Comparison of ENCODE assay signal across 8 cellular contexts in genomic region chr17:66540131-66540781, GRCh38.
A peak's percentile ranks its signal among the peaks of the same experiment; 100 is the strongest.
DNase-seq lines count a peak whose midpoint lies in the region; FAIRE-seq and TF ChIP-seq lines count a peak whose summit lies in the region.

No MANE protein-coding gene starts in this region.

- POLR2A ChIA-PET in HEK293 (lab: Yijun Ruan, JAX): no interaction called here

- no peaks in the 10 kb centered on the region for H3K9me3 ChIP-seq in HEK293 (ENCODE audit: control insufficient read depth, insufficient read depth, low read depth, low read length)
- no peaks in the 10 kb centered on the region for H3K9me3 ChIP-seq in small intestine (ENCODE audit: control insufficient read depth, low read depth)

- no peak for FAIRE-seq in small intestine (lab: Jason Lieb, UNC)

- DNase-seq in hypothalamus (lab: John Stamatoyannopoulos, UW) (peak in 50 of 51 donors; percentile 54 to 96 (median 82)), small intestine (no peak), NCI-H1694 (lab: John Stamatoyannopoulos, UW) (no peak), KG1 (lab: John Stamatoyannopoulos, UW) (no peak)
- no peak for DNase-seq in activated T-cell treated with anti-CD3 and anti-CD28 coated beads, Interleukin-2, amount 50 U/mL, for 48 hours
- DNase-seq in activated CD4-positive, alpha-beta T cell treated with anti-CD3 and anti-CD28 coated beads, Interleukin-2, amount 50 U/mL, for 48 hours: no peak

- no peak for TF ChIP-seq CTCF in HEK293 (tag by site-specific recombination; IDR thresholded peaks at IDR 0.05)

- WGBS in small intestine, 3 donors: 61 to 86% (median 75%) methylated on average over 17 of the region's 17 CpGs

- CTCF ChIA-PET in HEK293 (lab: Yijun Ruan, JAX): interaction anchor here (3.0 kb wide), 1 partner anchor 26 kb away, joined by 20 read pairs; no protein-coding TSS in a partner anchor

- H3K27ac ChIP-seq in HEK293 (ENCODE audit: extremely low read depth, low read depth, low read length) (no peak overlapping the region; the same call in 1 of the 2 replicates), angular gyrus (ENCODE audit: low read depth, low read length) (peak overlapping the region; percentile 97), small intestine (ENCODE audit: low read depth in 1 of 2, low read length in 1 of 2) (peak overlapping the region; percentile 0 to 47)

- H3K36me3 ChIP-seq in HEK293 (ENCODE audit: control insufficient read depth in 2 of 2, insufficient read depth in 1 of 2, low read length in 2 of 2) (no peaks in the 10 kb centered on the region), small intestine (ENCODE audit: control insufficient read depth in 2 of 2, insufficient read depth in 2 of 2, low read length in 2 of 2) (no peaks in the 10 kb centered on the region)

- H3K27me3 ChIP-seq in small intestine (ENCODE audit: control insufficient read depth in 2 of 2, insufficient read depth in 2 of 2, low read length in 2 of 2): no peaks in the 10 kb centered on the region

- H3K4me3 ChIP-seq in HEK293 (ENCODE audit: low read depth, low read length) (no peak overlapping the region), small intestine (ENCODE audit: low read depth in 1 of 2, low read length in 2 of 2) (no peak overlapping the region)

- H3K4me1 ChIP-seq in HEK293 (ENCODE audit: control insufficient read depth, insufficient read depth, low read length) (peaks cover 17% of the 10 kb centered on the region), small intestine (ENCODE audit: control insufficient read depth in 2 of 2, insufficient read depth in 1 of 2, low read depth in 1 of 2, low read length in 1 of 2) (peaks cover 0 to 3% of the 10 kb centered on the region in 2 donors)

TF ChIP-seq in HEK293, 187 proteins besides CTCF, POLR2A, EP300 and RAD21:
- TF ChIP-seq ZNF2 (tag by site-specific recombination; IDR thresholded peaks at IDR 0.05): no peak
- peak; percentile 23; the same call in 1 of the 2 replicates for TF ChIP-seq ZFHX2 (tag by site-specific recombination; conservative IDR thresholded peaks at IDR 0.05)
- TF ChIP-seq ZIC2 (tag by site-specific recombination; IDR thresholded peaks at IDR 0.05): peak; percentile 34

Comparison
In these comparisons a context has a peak if more than half of its experiments do, and no peak if none do; other contexts are left out.
1. DNase-seq: peak in hypothalamus (50 of 51); none in small intestine (single experiment), NCI-H1694 (single experiment), activated T-cell treated with anti-CD3 and anti-CD28 coated beads, Interleukin-2, amount 50 U/mL, for 48 hours (0 of 2), activated CD4-positive, alpha-beta T cell treated with anti-CD3 and anti-CD28 coated beads, Interleukin-2, amount 50 U/mL, for 48 hours (0 of 2) and KG1 (single experiment).